Comparison of ENCODE assay signal across 17 cellular contexts in genomic region chr15:64611085-64611484, GRCh38.
DNase-seq lines count a peak whose midpoint lies in the region; ATAC-seq, FAIRE-seq and TF ChIP-seq lines count a peak whose summit lies in the region.
"Had no signal": no experiment of that assay in that cellular context is flagged by ENCODE, and none has a peak within 500 bp of the region (broad histone marks: within the 10 kb centered on the region; RNA-seq: fewer than 3 reads in every experiment).

No MANE protein-coding gene starts in this region.

- H3K4me1 Mint-ChIP-seq in CD8-positive, alpha-beta T cell (ENCODE audit: low read depth) = peaks cover 40% of the 10 kb centered on the region
- peaks cover 29% of the 10 kb centered on the region for H3K4me1 Mint-ChIP-seq in activated T-helper 2 cell treated with anti-CD3 and anti-CD28 coated beads, Interferon-gamma antibody, Interleukin-2, Interleukin-4, amounts not matched to agents 10 μg/mL and 5 μg/mL and 100 μg/mL, durations not matched to agents 14 hours and 24 hours and 36 hours (ENCODE audit: low read depth)
- peaks cover 12% of the 10 kb centered on the region for H3K4me1 Mint-ChIP-seq in memory B cell

- peak overlapping the region in 1 of 2 experiments; percentile 7; a peak in 2 of 6 replicates for H3K27ac ChIP-seq in A549
- H3K27ac ChIP-seq in CD8-positive, alpha-beta T cell (ENCODE audit: low read depth, low read length) = no peak overlapping the region
- no peak overlapping the region for H3K27ac ChIP-seq in colonic mucosa
- H3K27ac ChIP-seq: SJCRH30 had no signal

- H3K4me3 ChIP-seq in A549 = no peak overlapping the region
- H3K4me3 ChIP-seq in CD8-positive, alpha-beta T cell (ENCODE audit: low read depth, low read length) = no peak overlapping the region
- H3K4me3 ChIP-seq in colonic mucosa = no peak overlapping the region
- H3K4me3 ChIP-seq: SJCRH30 had no signal

- POLR2A ChIA-PET in A549 (lab: Yijun Ruan, JAX) = no interaction called here
- POLR2A ChIA-PET in CD8-positive, alpha-beta T cell (lab: Charles Lee) = interaction anchor here (0.6 to 1.6 kb wide), 4 partner anchors 24 to 78 kb away, joined by 3 to 4 read pairs (median 3); no protein-coding TSS in a partner anchor

- no peak for TF ChIP-seq POLR2A in A549 (IDR thresholded peaks at IDR 0.05; ENCODE audit: low read length)

- H3K27me3 ChIP-seq in CD8-positive, alpha-beta T cell (ENCODE audit: insufficient read depth, low read length) = no peaks in the 10 kb centered on the region
- H3K27me3 ChIP-seq in colonic mucosa = no peaks in the 10 kb centered on the region
- H3K27me3 ChIP-seq: SJCRH30 had no signal

- H3K9me3 ChIP-seq in A549 (no peaks in the 10 kb centered on the region), colonic mucosa (no peaks in the 10 kb centered on the region)
- H3K9me3 ChIP-seq in CD8-positive, alpha-beta T cell (ENCODE audit: low read length) = no peaks in the 10 kb centered on the region
- H3K9me3 ChIP-seq: SJCRH30 had no signal

- no peak overlapping the region for H3K4me3 Mint-ChIP-seq in CD8-positive, alpha-beta T cell
- H3K4me3 Mint-ChIP-seq in activated T-helper 2 cell treated with anti-CD3 and anti-CD28 coated beads, Interferon-gamma antibody, Interleukin-2, Interleukin-4, amounts not matched to agents 10 μg/mL and 5 μg/mL and 100 μg/mL, durations not matched to agents 14 hours and 24 hours and 36 hours (ENCODE audit: low read depth) = no peak overlapping the region
- H3K4me3 Mint-ChIP-seq in memory B cell = no peak overlapping the region
- H3K4me3 Mint-ChIP-seq: B cell had no signal

- DNase-seq in A549 (ENCODE audit: low read depth in 1 of 2, low spot score in 1 of 2) (no peak), memory B cell (ENCODE audit: low spot score in 2 of 2) (no peak), colonic mucosa (no peak), occipital lobe (lab: John Stamatoyannopoulos, UW) (no peak)
- DNase-seq in CD8-positive, alpha-beta T cell = no peak
- no peak for DNase-seq in activated T-helper 2 cell treated with anti-CD3 and anti-CD28 coated beads, Interferon-gamma antibody, Interleukin-2, Interleukin-4, amounts not matched to agents 10 μg/mL and 5 μg/mL and 100 μg/mL, durations not matched to agents 14 hours and 24 hours and 36 hours (ENCODE audit: low spot score)
- DNase-seq: DMS153; effector CD8-positive, alpha-beta T cell; hypothalamus; NCI-H1417 treated with DMSO at 0.1 percent for 48 hours; NCI-H2227 treated with DMSO at 0.1 percent for 48 hours; T1000 had no signal

- CTCF ChIA-PET in A549 (lab: Yijun Ruan, JAX) = interaction anchor here (1.4 kb wide), 1 partner anchor 17 kb away, joined by 4 read pairs; no protein-coding TSS in a partner anchor
- CTCF ChIA-PET in CD8-positive, alpha-beta T cell (lab: Charles Lee) = interaction anchor here (0.6 to 1.0 kb wide), 2 partner anchors 24 to 369 kb away, joined by 3 read pairs; no protein-coding TSS in a partner anchor

- TF ChIP-seq EP300 in A549 (IDR thresholded peaks at IDR 0.05) = no peak

- H3K4me1 ChIP-seq in A549 (peaks cover 19% of the 10 kb centered on the region), colonic mucosa (no peaks in the 10 kb centered on the region)
- H3K4me1 ChIP-seq in CD8-positive, alpha-beta T cell (ENCODE audit: insufficient read depth, low read length) = peaks cover 28% of the 10 kb centered on the region

- peak; percentile 30 to 52; a peak in 5 of 6 replicates for ATAC-seq in A549
- no peak for ATAC-seq in CD8-positive, alpha-beta T cell
- ATAC-seq in memory B cell (ENCODE audit: low read depth) = no peak
- ATAC-seq in HG02870 (IDR thresholded peaks at IDR 0.05; ENCODE audit: unreplicated experiment) = no peak
- no peak for ATAC-seq in GM18498 (IDR thresholded peaks at IDR 0.05; ENCODE audit: unreplicated experiment)

- TF ChIP-seq RAD21 in A549 (conservative IDR thresholded peaks at IDR 0.05 in 1 of 2, IDR thresholded peaks at IDR 0.05 in 1 of 2) = no peak

- intact Hi-C loops in CD8-positive, alpha-beta T cell (cut with DNase I, micrococcal nuclease) = loop anchor here in 1 of 2 experiments (5.0 kb wide), 1 partner anchor 41 kb away; no protein-coding TSS in a partner anchor
- intact Hi-C loops in activated T-helper 2 cell treated with anti-CD3 and anti-CD28 coated beads, Interferon-gamma antibody, Interleukin-2, Interleukin-4, amounts not matched to agents 10 μg/mL and 5 μg/mL and 100 μg/mL, durations not matched to agents 14 hours and 24 hours and 36 hours (cut with micrococcal nuclease) = no loop called here
- intact Hi-C loops in colonic mucosa (cut with DNase I) = no loop called here

- no peaks in the 10 kb centered on the region for H3K36me3 ChIP-seq in CD8-positive, alpha-beta T cell (ENCODE audit: insufficient read depth, low read length)
- H3K36me3 ChIP-seq in colonic mucosa = no peaks in the 10 kb centered on the region
- H3K36me3 ChIP-seq: SJCRH30 had no signal

- no peaks in the 10 kb centered on the region for H3K9me3 Mint-ChIP-seq in CD8-positive, alpha-beta T cell
- no peaks in the 10 kb centered on the region for H3K9me3 Mint-ChIP-seq in activated T-helper 2 cell treated with anti-CD3 and anti-CD28 coated beads, Interferon-gamma antibody, Interleukin-2, Interleukin-4, amounts not matched to agents 10 μg/mL and 5 μg/mL and 100 μg/mL, durations not matched to agents 14 hours and 24 hours and 36 hours
- H3K9me3 Mint-ChIP-seq in memory B cell = no peaks in the 10 kb centered on the region

- H3K36me3 Mint-ChIP-seq in CD8-positive, alpha-beta T cell = no peaks in the 10 kb centered on the region
- peaks cover 6% of the 10 kb centered on the region for H3K36me3 Mint-ChIP-seq in activated T-helper 2 cell treated with anti-CD3 and anti-CD28 coated beads, Interferon-gamma antibody, Interleukin-2, Interleukin-4, amounts not matched to agents 10 μg/mL and 5 μg/mL and 100 μg/mL, durations not matched to agents 14 hours and 24 hours and 36 hours (ENCODE audit: low read depth)
- peaks cover 2% of the 10 kb centered on the region for H3K36me3 Mint-ChIP-seq in memory B cell

- FAIRE-seq in A549 (lab: Jason Lieb, UNC) = peak; percentile 32
- FAIRE-seq: bronchial epithelial cell had no signal

- H3K27ac Mint-ChIP-seq in CD8-positive, alpha-beta T cell = peak overlapping the region; percentile 68
- peak overlapping the region; percentile 11 for H3K27ac Mint-ChIP-seq in activated T-helper 2 cell treated with anti-CD3 and anti-CD28 coated beads, Interferon-gamma antibody, Interleukin-2, Interleukin-4, amounts not matched to agents 10 μg/mL and 5 μg/mL and 100 μg/mL, durations not matched to agents 14 hours and 24 hours and 36 hours
- H3K27ac Mint-ChIP-seq in memory B cell = peak overlapping the region; percentile 42
- H3K27ac Mint-ChIP-seq: B cell had no signal

- H3K4me2 ChIP-seq in A549 = peak overlapping the region; percentile 1; the same call in 1 of the 3 replicates

- no peaks in the 10 kb centered on the region for H3K27me3 Mint-ChIP-seq in CD8-positive, alpha-beta T cell (ENCODE audit: low read depth)
- no peaks in the 10 kb centered on the region for H3K27me3 Mint-ChIP-seq in activated T-helper 2 cell treated with anti-CD3 and anti-CD28 coated beads, Interferon-gamma antibody, Interleukin-2, Interleukin-4, amounts not matched to agents 10 μg/mL and 5 μg/mL and 100 μg/mL, durations not matched to agents 14 hours and 24 hours and 36 hours (ENCODE audit: low read depth)
- H3K27me3 Mint-ChIP-seq in memory B cell = no peaks in the 10 kb centered on the region
- H3K27me3 Mint-ChIP-seq: B cell had no signal

- TF ChIP-seq CTCF in A549 (IDR thresholded peaks at IDR 0.05) = no peak
- TF ChIP-seq CTCF in CD8-positive, alpha-beta T cell (IDR thresholded peaks at IDR 0.05) = no peak
- no peak for TF ChIP-seq CTCF in colonic mucosa (IDR thresholded peaks at IDR 0.05)

- peak overlapping the region in 1 of 2 donors; percentile 9 for H3K9ac ChIP-seq in colonic mucosa (ENCODE audit: low read depth in 2 of 2, low read length in 2 of 2)

TF ChIP-seq in A549, 52 proteins besides CTCF, POLR2A, EP300 and RAD21:
- TF ChIP-seq EHMT2 (IDR thresholded peaks at IDR 0.05; ENCODE audit: low read depth) (no peak), ESRRA (IDR thresholded peaks at IDR 0.05; ENCODE audit: borderline replicate concordance, low read length) (no peak), FOSB (CRISPR knock-in tag; IDR thresholded peaks at IDR 0.05) (no peak), NR3C1 (IDR thresholded peaks at IDR 0.05) (no peak), CBX2 (IDR thresholded peaks at IDR 0.05; ENCODE audit: borderline replicate concordance, low read depth) (no peak), JUNB (IDR thresholded peaks at IDR 0.05) (no peak), MAFK (IDR thresholded peaks at IDR 0.05; ENCODE audit: partially characterized antibody) (no peak), SMC3 (IDR thresholded peaks at IDR 0.05) (no peak)

Comparison
In these comparisons a context has a peak if more than half of its experiments do, and no peak if none do; other contexts are left out.
1. ATAC-seq: peak in A549 (2 of 2); none in CD8-positive, alpha-beta T cell (single experiment), memory B cell (single experiment), HG02870 (single experiment) and GM18498 (single experiment).
2. H3K27ac Mint-ChIP-seq: peak in every context shown above with its lines; median percentile 68 in CD8-positive, alpha-beta T cell; 42 in memory B cell; 11 in activated T-helper 2 cell treated with anti-CD3 and anti-CD28 coated beads, Interferon-gamma antibody, Interleukin-2, Interleukin-4, amounts not matched to agents 10 μg/mL and 5 μg/mL and 100 μg/mL, durations not matched to agents 14 hours and 24 hours and 36 hours.